17 cellular contexts compared by ENCODE assay signal in genomic region chr14:44404599-44405349, GRCh38.
DNase-seq lines count a peak whose midpoint lies in the region; ATAC-seq, FAIRE-seq and TF ChIP-seq lines count a peak whose summit lies in the region.
"Had no signal": no experiment of that assay in that cellular context is flagged by ENCODE, and none has a peak within 500 bp of the region (broad histone marks: within the 10 kb centered on the region; RNA-seq: fewer than 3 reads in every experiment).

No MANE protein-coding gene starts in this region.

- H2BK5ac ChIP-seq in H1 (ENCODE audit: low read depth, low read length), result no peak overlapping the region

- H3K23me2 ChIP-seq in H1 (ENCODE audit: low read depth, low read length), result no peaks in the 10 kb centered on the region

- H3K36me3 ChIP-seq in H1 (ENCODE audit: control insufficient read depth in 2 of 4, insufficient read depth in 4 of 4, low read length in 3 of 4), result no peaks in the 10 kb centered on the region
- H3K36me3 ChIP-seq in mucosa of descending colon (ENCODE audit: low read depth), result no peaks in the 10 kb centered on the region
- H3K36me3 ChIP-seq: BE2C, MG63 had no signal

- no peak for TF ChIP-seq EP300 in H1 (IDR thresholded peaks at IDR 0.05; ENCODE audit: borderline replicate concordance in 1 of 2, low read depth in 2 of 2, low read length in 2 of 2)

- intact Hi-C loops in mucosa of descending colon (cut with DNase I, micrococcal nuclease), result no loop called here

- H4K20me1 ChIP-seq in H1 (replicated peaks in 1 of 2; ENCODE audit: control insufficient read depth in 1 of 2, insufficient read depth in 2 of 2, low read length in 2 of 2), result no peaks in the 10 kb centered on the region

- no peak overlapping the region for H3K9ac ChIP-seq in H1 (replicated peaks in 1 of 4; ENCODE audit: extremely low read depth in 1 of 4, low read depth in 3 of 4, low read length in 3 of 4)
- H3K9ac ChIP-seq: KMS-11 had no signal

- no peak for FAIRE-seq in H1 (lab: Jason Lieb, UNC)
- FAIRE-seq: D721Med, HepG2 had no signal

- no peak overlapping the region for H2AK5ac ChIP-seq in H1 (ENCODE audit: low read depth, low read length)

- POLR2A ChIA-PET in H1 (lab: Charles Lee; ENCODE audit: partially characterized antibody), result no interaction called here

- H3K4ac ChIP-seq in H1 (replicated peaks; ENCODE audit: insufficient read length, low read depth, low read length), result no peak overlapping the region

- H3K4me2 ChIP-seq in H1 (ENCODE audit: insufficient read depth in 1 of 2, low read depth in 2 of 2, low read length in 2 of 2), result no peak overlapping the region
- H3K4me2 ChIP-seq: KMS-11 had no signal

- no peak overlapping the region for H2BK12ac ChIP-seq in H1 (ENCODE audit: low read depth, low read length)

- CTCF ChIA-PET in H1 (lab: Charles Lee; ENCODE audit: partially characterized antibody), result no interaction called here

- no peak overlapping the region for H3K56ac ChIP-seq in H1 (replicated peaks; ENCODE audit: insufficient read length, low read depth, low read length)

- no peak overlapping the region for H4K5ac ChIP-seq in H1 (ENCODE audit: insufficient read length, low read depth, low read length)

- H3K4me1 ChIP-seq in H1 (replicated peaks in 1 of 4; ENCODE audit: control insufficient read depth in 3 of 4, insufficient read depth in 4 of 4, low read length in 3 of 4), result no peaks in the 10 kb centered on the region
- no peaks in the 10 kb centered on the region for H3K4me1 ChIP-seq in mucosa of descending colon (ENCODE audit: low read depth)
- H3K4me1 ChIP-seq: BE2C had no signal

- H3K14ac ChIP-seq in H1 (ENCODE audit: insufficient read length), result no peak overlapping the region

- H4K8ac ChIP-seq in H1 (ENCODE audit: extremely low read depth, insufficient read depth, low read length), result no peak overlapping the region

- no peak overlapping the region for H3K27ac ChIP-seq in H1 (ENCODE audit: low read depth, low read length)
- H3K27ac ChIP-seq: KMS-11, RWPE1 had no signal

- H4K91ac ChIP-seq in H1 (replicated peaks; ENCODE audit: insufficient read length, low read length), result no peak overlapping the region

- no peaks in the 10 kb centered on the region for H3K27me3 ChIP-seq in H1 (replicated peaks in 1 of 4; ENCODE audit: control insufficient read depth in 3 of 4, extremely low read depth in 1 of 4, insufficient read depth in 3 of 4, low read length in 3 of 4)
- H3K27me3 ChIP-seq: BE2C, MG63 had no signal

- ATAC-seq in mucosa of descending colon (peak; percentile 88), GM18520 (IDR thresholded peaks at IDR 0.05; ENCODE audit: unreplicated experiment) (no peak), HG03139 (IDR thresholded peaks at IDR 0.05; ENCODE audit: unreplicated experiment) (no peak)
- ATAC-seq: HepG2 had no signal

- no peak overlapping the region for H2BK120ac ChIP-seq in H1 (replicated peaks; ENCODE audit: low read depth, low read length)

- DNase-seq in NCI-H1694 (lab: John Stamatoyannopoulos, UW), result peak; percentile 40
- peak; percentile 49 for DNase-seq in NCI-H446 treated with DMSO at 0.1 percent for 48 hours (lab: John Stamatoyannopoulos, UW)
- DNase-seq in H1 (ENCODE audit: low read depth in 1 of 2, low spot score in 2 of 2), result no peak
- DNase-seq in mucosa of descending colon, result no peak
- no peak for DNase-seq in SHP77 treated with DMSO at 0.1 percent for 48 hours (lab: John Stamatoyannopoulos, UW)
- DNase-seq: BE2C; CD4-positive, alpha-beta memory T cell; H9; NCI-H1105; NCI-H2227 treated with DMSO at 0.1 percent for 48 hours had no signal

- H3K4me3 ChIP-seq in H1 (ENCODE audit: extremely low read depth in 1 of 4, insufficient read depth in 2 of 4, low read depth in 3 of 4, low read length in 4 of 4), result no peak overlapping the region
- no peak overlapping the region for H3K4me3 ChIP-seq in mucosa of descending colon
- H3K4me3 ChIP-seq: MG63 had no signal

- H3K9me3 ChIP-seq in H1 (ENCODE audit: insufficient read depth in 2 of 2, low read depth in 1 of 2, low read length in 1 of 2), result 0 out of 4 replicates have a peak, but pooled peaks cover 0 to 2% of the 10 kb centered on the region in 2 experiments
- H3K9me3 ChIP-seq in mucosa of descending colon, result no peaks in the 10 kb centered on the region
- H3K9me3 ChIP-seq: BE2C, MG63 had no signal

- TF ChIP-seq POLR2A in H1 (IDR thresholded peaks at IDR 0.05; ENCODE audit: control extremely low read depth in 1 of 2, low read depth in 2 of 2, low read length in 2 of 2), result no peak

- no peak overlapping the region for H3K23ac ChIP-seq in H1 (ENCODE audit: insufficient read length)

- H2AFZ ChIP-seq in H1 (ENCODE audit: low read length), result 0 out of 2 replicates have a peak overlapping the region, but pooled peaks have one; percentile 28

- no peak overlapping the region for H2BK20ac ChIP-seq in H1 (ENCODE audit: low read length)

- TF ChIP-seq CTCF in H1 (IDR thresholded peaks at IDR 0.05; ENCODE audit: control extremely low read depth in 1 of 3, insufficient read depth in 1 of 3, low read depth in 1 of 3, low read length in 3 of 3) (no peak), mucosa of descending colon (IDR thresholded peaks at IDR 0.05) (no peak)

- 91% methylated on average over 6 of the region's 6 CpGs; no CpG with 5 or more reads in 1 of the 2 experiments for WGBS in H1 (ENCODE audit: extremely low coverage in 1 of 2, insufficient coverage in 1 of 2, insufficient read length in 1 of 2, insufficient replicate concordance in 2 of 2, low coverage in 1 of 2, low lambda C conversion rate in 2 of 2, missing lambda C conversion rate in 1 of 2), 2 experiments

- H2BK15ac ChIP-seq in H1 (ENCODE audit: low read length), result no peak overlapping the region

- TF ChIP-seq RAD21 in H1 (IDR thresholded peaks at IDR 0.05 in 1 of 2, conservative IDR thresholded peaks at IDR 0.05 in 1 of 2; ENCODE audit: low read depth in 2 of 2, low read length in 2 of 2), result no peak

- no peaks in the 10 kb centered on the region for H3K79me1 ChIP-seq in H1 (ENCODE audit: low read depth, low read length)

- no peak overlapping the region for H3K18ac ChIP-seq in H1 (ENCODE audit: extremely low read depth, low read length)

- no peaks in the 10 kb centered on the region for H3K79me2 ChIP-seq in H1 (ENCODE audit: control insufficient read depth in 1 of 2, insufficient read depth in 2 of 2, low read length in 2 of 2)

TF ChIP-seq in H1, 55 proteins besides CTCF, POLR2A, EP300 and RAD21:
- TF ChIP-seq SP4 (IDR thresholded peaks at IDR 0.05; ENCODE audit: low read length) (no peak), SUZ12 (IDR thresholded peaks at IDR 0.05; ENCODE audit: low read length) (no peak), ATF3 (IDR thresholded peaks at IDR 0.05; ENCODE audit: insufficient read depth, low read depth, low read length) (no peak), POLR2AphosphoS5 (IDR thresholded peaks at IDR 0.05; ENCODE audit: low read depth, low read length) (no peak)

Comparison
In these comparisons a context has a peak if more than half of its experiments do, and no peak if none do; other contexts are left out.
1. DNase-seq: peak in NCI-H1694 (single experiment) and NCI-H446 treated with DMSO at 0.1 percent for 48 hours (single experiment); none in H1 (0 of 2), mucosa of descending colon (0 of 3) and SHP77 treated with DMSO at 0.1 percent for 48 hours (single experiment).